ENCODE assay signal across 2 cellular contexts in the genomic region with DNA sequence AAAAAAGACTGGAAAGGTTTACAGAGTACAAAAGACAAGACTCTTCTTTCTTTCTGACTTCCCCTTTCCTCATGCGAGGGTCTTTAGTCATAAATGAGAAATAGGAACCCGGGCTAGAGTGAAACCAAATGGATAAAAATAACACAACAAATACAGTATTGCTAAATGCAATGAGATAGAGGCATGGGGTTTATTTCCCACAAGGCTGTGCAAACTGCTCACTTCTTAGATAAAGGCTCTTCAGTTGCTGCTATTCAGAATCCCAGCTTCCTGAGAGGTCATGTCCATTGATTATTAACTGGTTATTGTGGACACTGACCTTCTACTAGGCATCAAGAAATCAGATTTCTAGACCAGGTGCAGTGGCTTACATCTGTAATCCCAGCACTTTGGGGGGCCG.
TF ChIP-seq lines count a peak whose summit lies in the region.

No MANE protein-coding gene starts in this region.

TF ChIP-seq in HCT116, 20 proteins besides CTCF, POLR2A, EP300 and RAD21:
- TF ChIP-seq ZNF274 (IDR thresholded peaks at IDR 0.05; ENCODE audit: low read depth, low read length), result no peak
- TF ChIP-seq CEBPB (IDR thresholded peaks at IDR 0.05; ENCODE audit: low read depth), result no peak
- TF ChIP-seq ELF1 (IDR thresholded peaks at IDR 0.05; ENCODE audit: borderline replicate concordance, low read depth), result no peak
- no peak for TF ChIP-seq SIN3A (IDR thresholded peaks at IDR 0.05; ENCODE audit: low read depth)
- TF ChIP-seq, protein P1, sequence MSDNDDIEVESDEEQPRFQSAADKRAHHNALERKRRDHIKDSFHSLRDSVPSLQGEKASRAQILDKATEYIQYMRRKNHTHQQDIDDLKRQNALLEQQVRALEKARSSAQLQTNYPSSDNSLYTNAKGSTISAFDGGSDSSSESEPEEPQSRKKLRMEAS (IDR thresholded peaks at IDR 0.05), result no peak
- TF ChIP-seq CBX3 (IDR thresholded peaks at IDR 0.05; ENCODE audit: low read depth), result no peak
- no peak for TF ChIP-seq JUND (IDR thresholded peaks at IDR 0.05)
- no peak for TF ChIP-seq YY1 (IDR thresholded peaks at IDR 0.05; ENCODE audit: extremely low read depth, insufficient replicate concordance, low read depth, low read length)

TF ChIP-seq in K562, 482 proteins besides CTCF, POLR2A, EP300 and RAD21:
- TF ChIP-seq SPI1 (IDR thresholded peaks at IDR 0.05; ENCODE audit: borderline replicate concordance, low read depth, low read length) (peak; percentile 61), SRSF7 (optimal IDR thresholded peaks at IDR 0.05; ENCODE audit: low read depth, low read length) (no peak)
TF ChIP-seq in K562: peak in this region for 1.
